In the genomic region with DNA sequence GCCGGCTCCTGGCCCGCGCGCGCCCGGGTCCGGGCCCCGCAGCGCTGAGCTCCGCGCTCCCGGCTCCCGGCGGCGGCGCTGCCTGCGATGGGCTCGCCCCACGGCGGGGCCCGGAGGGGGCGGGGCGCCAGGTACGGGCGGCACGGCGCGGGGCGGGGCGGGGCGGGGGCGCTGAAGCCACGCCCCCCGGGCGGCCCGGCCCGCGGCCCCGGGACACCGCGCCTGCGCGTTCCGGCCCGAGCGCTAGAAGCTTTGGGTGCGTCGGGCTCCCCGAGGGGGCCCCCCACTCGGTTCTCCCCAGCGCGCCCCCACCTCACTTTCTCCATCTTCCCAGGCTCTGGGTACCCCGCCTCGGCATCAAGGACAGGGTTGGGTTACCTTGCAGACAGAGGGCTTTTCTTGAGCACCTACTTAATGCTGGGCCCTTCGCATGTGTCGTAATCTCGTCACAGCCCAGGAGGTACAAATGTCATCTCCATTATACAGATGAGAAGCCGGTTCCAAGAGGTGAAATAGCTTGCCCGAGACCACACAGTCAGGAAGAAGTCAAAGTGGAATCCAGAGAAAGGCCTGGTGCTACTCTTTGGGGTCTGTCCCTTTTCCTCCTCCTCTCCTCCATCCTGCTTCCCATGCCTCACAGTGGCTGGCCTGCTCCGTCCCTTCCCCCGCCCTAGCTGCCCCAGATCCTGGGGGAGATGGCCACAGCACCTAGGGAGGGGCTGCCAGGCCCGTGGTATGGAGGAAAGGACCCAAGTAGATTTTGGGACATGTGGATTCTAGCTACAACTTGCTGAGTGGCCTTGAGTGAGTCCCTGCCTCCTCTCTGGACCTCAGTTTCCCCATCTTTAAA, we compare ENCODE assay signal across 1 cellular context.
TF ChIP-seq lines count a peak whose summit lies in the region.

No MANE protein-coding gene starts in this region.

TF ChIP-seq in HEK293, 187 proteins besides CTCF, POLR2A, EP300 and RAD21 (continued from another document):
- peak; percentile 84 for TF ChIP-seq GLIS2 (tag by site-specific recombination; IDR thresholded peaks at IDR 0.05)
- TF ChIP-seq ZNF692 (tag by site-specific recombination; IDR thresholded peaks at IDR 0.05) = 0 out of 2 replicates have a peak, but pooled peaks have one; percentile 21
- TF ChIP-seq GLIS1 (tag by site-specific recombination; IDR thresholded peaks at IDR 0.05) = peak; percentile 79
